In the genomic region with DNA sequence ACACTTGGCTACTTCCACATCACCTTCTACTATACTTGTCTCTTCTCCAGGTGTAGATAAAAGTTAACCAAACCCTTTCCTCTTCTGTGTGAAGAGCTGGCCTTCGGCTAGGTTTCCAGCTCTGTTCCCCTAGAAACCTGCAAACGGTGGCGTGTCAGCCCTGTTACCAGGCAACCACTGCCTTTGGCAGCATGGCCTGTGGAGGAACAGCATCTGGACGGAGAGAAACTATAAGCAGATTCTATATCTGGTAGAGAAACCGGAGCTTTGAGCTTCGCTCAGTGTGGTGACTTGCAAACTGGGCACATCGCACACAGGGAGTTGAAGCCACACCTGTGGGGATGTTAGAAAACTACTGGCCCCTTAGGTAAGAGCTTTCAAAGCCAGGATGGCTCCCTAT, we compare ENCODE assay signal across 13 cellular contexts. TPM values are rescaled to one million over a fixed set of nuclear protein-coding genes. Genes with fewer than 3 reads are reported as not detected.
A peak's percentile ranks its signal among the peaks of the same experiment; 100 is the strongest.
DNase-seq lines count a peak whose midpoint lies in the region; ATAC-seq and TF ChIP-seq lines count a peak whose summit lies in the region.
"Had no signal": no experiment of that assay in that cellular context is flagged by ENCODE, and none has a peak within 500 bp of the region (broad histone marks: within the 10 kb centered on the region; RNA-seq: fewer than 3 reads in every experiment).

No MANE protein-coding gene starts in this region.

- peaks cover 59% of the 10 kb centered on the region for H3K36me3 Mint-ChIP-seq in CD4-positive, alpha-beta T cell (ENCODE audit: low read depth)

- H3K4me1 ChIP-seq in Karpas-422 (ENCODE audit: low read length) = peaks cover 30% of the 10 kb centered on the region

- no peak overlapping the region for H3K4me2 ChIP-seq in Karpas-422 (ENCODE audit: low read depth, low read length, poor library complexity, severe bottlenecking)
- H3K4me2 ChIP-seq: BLaER1 had no signal

- no peaks in the 10 kb centered on the region; the same call in 1 of the 2 replicates for H3K36me3 ChIP-seq in Karpas-422 (ENCODE audit: insufficient read depth, low read length)

- no peak for DNase-seq in CD4-positive, alpha-beta T cell
- DNase-seq in NCI-H1417 treated with DMSO at 0.1 percent for 48 hours (lab: John Stamatoyannopoulos, UW) (peak; percentile 14), astrocyte of the spinal cord (ENCODE audit: low read depth, low spot score) (peak; percentile 42), middle frontal gyrus (ENCODE audit: extremely low spot score, low spot score) (peak; percentile 51), SIG-M5 (lab: John Stamatoyannopoulos, UW) (no peak), Karpas-422 (no peak), cortex of kidney (lab: John Stamatoyannopoulos, UW) (no peak), T1000 (lab: John Stamatoyannopoulos, UW) (no peak)
- DNase-seq: activated CD4-positive, alpha-beta T cell treated with anti-CD3 and anti-CD28 coated beads for 36 hours; NCI-H1436 had no signal

- no peaks in the 10 kb centered on the region for H3K27me3 ChIP-seq in CD4-positive, alpha-beta T cell (ENCODE audit: control insufficient read depth, insufficient read depth, low read length)
- H3K27me3 ChIP-seq in Karpas-422 (ENCODE audit: low read length) = no peaks in the 10 kb centered on the region
- H3K27me3 ChIP-seq: BLaER1 had no signal

- no peak for TF ChIP-seq CTCF in CD4-positive, alpha-beta T cell (IDR thresholded peaks at IDR 0.05)
- TF ChIP-seq CTCF in astrocyte of the spinal cord (IDR thresholded peaks at IDR 0.05; ENCODE audit: low read depth, low read length) = no peak

- H3K9me2 ChIP-seq in Karpas-422 (replicated peaks; ENCODE audit: insufficient read depth, low read length) = no peaks in the 10 kb centered on the region

- intact Hi-C loops in CD4-positive, alpha-beta T cell (cut with DNase I, micrococcal nuclease) = no loop called here

- no peak overlapping the region for H3K9ac ChIP-seq in Karpas-422 (ENCODE audit: low read length)

- CTCF ChIA-PET in CD4-positive, alpha-beta T cell (lab: Charles Lee) = interaction anchor here (0.6 to 0.9 kb wide), 3 partner anchors 31 to 649 kb away, joined by 3 to 4 read pairs (median 4); no protein-coding TSS in a partner anchor

- in situ Hi-C loops in astrocyte of the spinal cord (cut with HindIII; ENCODE audit: low sequenced_read_pairs) = no loop called here

- H3K79me2 ChIP-seq in Karpas-422 (ENCODE audit: low read length) = peaks cover 75% of the 10 kb centered on the region

- H2AFZ ChIP-seq in Karpas-422 (ENCODE audit: low read length) = no peak overlapping the region

- peaks cover 53% of the 10 kb centered on the region; the same call in 1 of the 2 replicates for H4K20me1 ChIP-seq in Karpas-422 (ENCODE audit: insufficient read depth, low read depth, low read length)

- no peaks in the 10 kb centered on the region for H3K27me3 Mint-ChIP-seq in CD4-positive, alpha-beta T cell
- H3K27me3 Mint-ChIP-seq: activated CD4-positive, alpha-beta T cell treated with anti-CD3 and anti-CD28 coated beads for 36 hours; memory B cell had no signal

- H3K4me3 ChIP-seq in astrocyte of the spinal cord (ENCODE audit: low read depth, low read length) (no peak overlapping the region), Karpas-422 (ENCODE audit: low read length) (no peak overlapping the region)
- H3K4me3 ChIP-seq: BLaER1 had no signal

- no peaks in the 10 kb centered on the region for H3K9me3 ChIP-seq in CD4-positive, alpha-beta T cell (ENCODE audit: control insufficient read depth, low read length)
- no peaks in the 10 kb centered on the region for H3K9me3 ChIP-seq in Karpas-422 (ENCODE audit: low read length)
- H3K9me3 ChIP-seq: BLaER1 had no signal

- ATAC-seq in CD4-positive, alpha-beta T cell (ENCODE audit: poor library complexity) = no peak
- ATAC-seq: activated CD4-positive, alpha-beta T cell treated with anti-CD3 and anti-CD28 coated beads for 36 hours had no signal

- H3K4me3 Mint-ChIP-seq in CD4-positive, alpha-beta T cell = no peak overlapping the region
- H3K4me3 Mint-ChIP-seq: activated CD4-positive, alpha-beta T cell treated with anti-CD3 and anti-CD28 coated beads for 36 hours; activated T-helper 1 cell treated with anti-CD3 and anti-CD28 coated beads, Interleukin-12 subunit alpha, Interleukin-12 subunit beta, Interleukin-2, Interleukin-4 antibody, amounts not matched to agents 30 ng/mL and 10 ng/mL and 1 ng/mL, durations not matched to agents 14 hours and 24 hours and 36 hours; memory B cell had no signal

- no peak overlapping the region for H3K27ac ChIP-seq in CD4-positive, alpha-beta T cell (ENCODE audit: low read depth, low read length)
- no peak overlapping the region for H3K27ac ChIP-seq in Karpas-422 (ENCODE audit: low read length)
- H3K27ac ChIP-seq: BLaER1 had no signal

- peaks cover 60% of the 10 kb centered on the region for H3K4me1 Mint-ChIP-seq in CD4-positive, alpha-beta T cell (ENCODE audit: low read depth)

- H3K27ac Mint-ChIP-seq in CD4-positive, alpha-beta T cell = peak overlapping the region; percentile 49
- H3K27ac Mint-ChIP-seq: activated CD4-positive, alpha-beta T cell treated with anti-CD3 and anti-CD28 coated beads for 36 hours; activated T-helper 1 cell treated with anti-CD3 and anti-CD28 coated beads, Interleukin-12 subunit alpha, Interleukin-12 subunit beta, Interleukin-2, Interleukin-4 antibody, amounts not matched to agents 30 ng/mL and 10 ng/mL and 1 ng/mL, durations not matched to agents 14 hours and 24 hours and 36 hours; memory B cell had no signal

- POLR2A ChIA-PET in CD4-positive, alpha-beta T cell (lab: Charles Lee) = no interaction called here

- no peaks in the 10 kb centered on the region for H3K9me3 Mint-ChIP-seq in CD4-positive, alpha-beta T cell
- H3K9me3 Mint-ChIP-seq: activated T-helper 1 cell treated with anti-CD3 and anti-CD28 coated beads, Interleukin-12 subunit alpha, Interleukin-12 subunit beta, Interleukin-2, Interleukin-4 antibody, amounts not matched to agents 30 ng/mL and 10 ng/mL and 1 ng/mL, durations not matched to agents 14 hours and 24 hours and 36 hours; memory B cell had no signal

RNA-seq across cellular contexts. Expression of a gene that starts 35.9 kb away (rescaled TPM):
- total RNA-seq in CD4-positive, alpha-beta T cell = 10 to 100 TPM; 65.7 to 69.8 TPM
- total RNA-seq in Karpas-422 (2014; rRNA removed; shearing (Covaris generic); ENCODE audit: low replicate concordance) = 76.1 and 103 TPM in 2 replicates

RNA-seq across cellular contexts. Expression of a gene that starts 42.1 kb away (rescaled TPM):
- 1 to 10 TPM; 4.0 to 4.5 TPM for total RNA-seq in CD4-positive, alpha-beta T cell
- 1.8 and 10.4 TPM in 2 replicates for total RNA-seq in Karpas-422 (2014; rRNA removed; shearing (Covaris generic); ENCODE audit: low replicate concordance)

Comparison
In these comparisons a context has a peak if more than half of its experiments do, and no peak if none do; other contexts are left out.
1. DNase-seq: peak in NCI-H1417 treated with DMSO at 0.1 percent for 48 hours (single experiment), astrocyte of the spinal cord (single experiment) and middle frontal gyrus (single experiment); none in CD4-positive, alpha-beta T cell (0 of 10), SIG-M5 (single experiment), Karpas-422 (single experiment), cortex of kidney (single experiment) and T1000 (single experiment).